Comparison of ENCODE assay signal across 8 cellular contexts in the genomic region with DNA sequence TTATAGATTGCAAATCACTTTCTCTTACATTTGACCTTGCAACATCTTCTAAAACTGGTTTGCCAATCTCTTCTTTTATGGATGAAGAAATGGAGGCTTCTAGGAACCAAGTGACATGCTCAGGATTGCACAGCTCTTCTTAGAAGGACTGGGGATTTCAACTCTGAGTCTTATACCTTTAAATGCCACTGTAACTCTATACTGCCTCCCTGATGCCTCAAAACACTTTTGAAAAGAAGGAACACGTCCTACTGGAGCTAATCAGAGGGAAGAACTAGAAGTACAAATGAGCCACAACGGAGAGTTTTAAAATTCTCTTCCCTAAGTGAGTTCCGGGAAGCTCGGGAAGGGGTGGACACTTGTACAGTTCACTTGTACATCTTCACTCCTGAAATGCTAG. TPM values are rescaled to one million over a fixed set of nuclear protein-coding genes. Genes with fewer than 3 reads are reported as not detected.
DNase-seq lines count a peak whose midpoint lies in the region; ATAC-seq and TF ChIP-seq lines count a peak whose summit lies in the region.

No MANE protein-coding gene starts in this region.

- POLR2A ChIA-PET in activated CD4-positive, alpha-beta T cell treated with anti-CD3 and anti-CD28 coated beads for 36 hours (lab: Charles Lee): no interaction called here

- H3K9me3 ChIP-seq in tibial nerve: no peaks in the 10 kb centered on the region

- H3K4me3 Mint-ChIP-seq in activated CD4-positive, alpha-beta T cell treated with anti-CD3 and anti-CD28 coated beads for 36 hours: peak overlapping the region; percentile 63

- H3K4me3 ChIP-seq in astrocyte of the spinal cord (ENCODE audit: low read depth, low read length): peak overlapping the region; percentile 85
- peak overlapping the region; percentile 45 to 92 (median 79) for H3K4me3 ChIP-seq in tibial nerve

- no peak for TF ChIP-seq EP300 in tibial nerve (IDR thresholded peaks at IDR 0.05)

- H3K36me3 Mint-ChIP-seq in activated CD4-positive, alpha-beta T cell treated with anti-CD3 and anti-CD28 coated beads for 36 hours (ENCODE audit: low read depth): no peaks in the 10 kb centered on the region

- TF ChIP-seq POLR2A in tibial nerve (IDR thresholded peaks at IDR 0.05): no peak

- H3K9me3 Mint-ChIP-seq in activated CD4-positive, alpha-beta T cell treated with anti-CD3 and anti-CD28 coated beads for 36 hours (ENCODE audit: low read depth): no peaks in the 10 kb centered on the region

- no peak for ATAC-seq in activated CD4-positive, alpha-beta T cell treated with anti-CD3 and anti-CD28 coated beads for 36 hours

- TF ChIP-seq CTCF in astrocyte of the spinal cord (IDR thresholded peaks at IDR 0.05; ENCODE audit: low read depth, low read length): no peak
- no peak for TF ChIP-seq CTCF in tibial nerve (IDR thresholded peaks at IDR 0.05)

- DNase-seq in activated CD4-positive, alpha-beta T cell treated with anti-CD3 and anti-CD28 coated beads for 36 hours: no peak
- no peak for DNase-seq in activated CD4-positive, alpha-beta T cell treated with anti-CD3 and anti-CD28 coated beads, Interleukin-2, amount 50 U/mL, for 1 hour
- DNase-seq in astrocyte of the spinal cord (ENCODE audit: low read depth, low spot score) (peak; percentile 18), kidney glomerular epithelial cell (lab: John Stamatoyannopoulos, UW) (peak; percentile 29), tibial nerve (ENCODE audit: low spot score in 2 of 2) (no peak), NCI-H1930 (lab: John Stamatoyannopoulos, UW) (no peak)
- no peak for DNase-seq in activated CD4-positive, CD25-positive, alpha-beta regulatory T cell treated with anti-CD3 and anti-CD28 coated beads, Interleukin-2, amount 50 U/mL, for 72 hours
- DNase-seq in activated CD8-positive, alpha-beta memory T cell treated with anti-CD3 and anti-CD28 coated beads for 24 hours: no peak

- intact Hi-C loops in activated CD4-positive, alpha-beta T cell treated with anti-CD3 and anti-CD28 coated beads for 36 hours (cut with DNase I, micrococcal nuclease): no loop called here

- H3K36me3 ChIP-seq in tibial nerve: no peaks in the 10 kb centered on the region

- H3K27me3 Mint-ChIP-seq in activated CD4-positive, alpha-beta T cell treated with anti-CD3 and anti-CD28 coated beads for 36 hours: peaks cover 52% of the 10 kb centered on the region

- H3K27me3 ChIP-seq in tibial nerve: no peaks in the 10 kb centered on the region

- H3K4me1 Mint-ChIP-seq in activated CD4-positive, alpha-beta T cell treated with anti-CD3 and anti-CD28 coated beads for 36 hours: peaks cover 8% of the 10 kb centered on the region

- 0 to 3% methylated on average over 4 of the region's 4 CpGs for WGBS in tibial nerve, 2 donors

- CTCF ChIA-PET in activated CD4-positive, alpha-beta T cell treated with anti-CD3 and anti-CD28 coated beads for 36 hours (lab: Charles Lee): no interaction called here

- peak overlapping the region; percentile 8 to 90 (median 60) for H3K27ac ChIP-seq in tibial nerve

- in situ Hi-C loops in astrocyte of the spinal cord (cut with HindIII; ENCODE audit: low sequenced_read_pairs): no loop called here

- peaks cover 0 to 27% (median 5%) of the 10 kb centered on the region in 4 donors for H3K4me1 ChIP-seq in tibial nerve

- no peak overlapping the region for H3K27ac Mint-ChIP-seq in activated CD4-positive, alpha-beta T cell treated with anti-CD3 and anti-CD28 coated beads for 36 hours

RNA-seq across cellular contexts. Expression of gene MITF, which starts 1.0 kb away (rescaled TPM):
- under 1 TPM in 1 of 2 experiments, not detected in 1; 0.63 TPM for total RNA-seq in activated CD4-positive, alpha-beta T cell treated with anti-CD3 and anti-CD28 coated beads for 36 hours
- 10 to 100 TPM; 10.3 to 26.9 (median 15.5) TPM for total RNA-seq in tibial nerve

Comparison
In these comparisons a context has a peak if more than half of its experiments do, and no peak if none do; other contexts are left out.
1. DNase-seq: peak in astrocyte of the spinal cord (single experiment) and kidney glomerular epithelial cell (single experiment); none in activated CD4-positive, alpha-beta T cell treated with anti-CD3 and anti-CD28 coated beads for 36 hours (single experiment), activated CD4-positive, alpha-beta T cell treated with anti-CD3 and anti-CD28 coated beads, Interleukin-2, amount 50 U/mL, for 1 hour (single experiment), tibial nerve (0 of 2), NCI-H1930 (0 of 2), activated CD4-positive, CD25-positive, alpha-beta regulatory T cell treated with anti-CD3 and anti-CD28 coated beads, Interleukin-2, amount 50 U/mL, for 72 hours (single experiment) and activated CD8-positive, alpha-beta memory T cell treated with anti-CD3 and anti-CD28 coated beads for 24 hours (single experiment).
2. RNA of gene MITF, which starts 1.0 kb away (total RNA-seq): 10.3 to 26.9 TPM in tibial nerve; 0.63 TPM in activated CD4-positive, alpha-beta T cell treated with anti-CD3 and anti-CD28 coated beads for 36 hours; every median in the first group is over 4 times any median in the second.